3 cellular contexts compared by ENCODE assay signal in the genomic region with DNA sequence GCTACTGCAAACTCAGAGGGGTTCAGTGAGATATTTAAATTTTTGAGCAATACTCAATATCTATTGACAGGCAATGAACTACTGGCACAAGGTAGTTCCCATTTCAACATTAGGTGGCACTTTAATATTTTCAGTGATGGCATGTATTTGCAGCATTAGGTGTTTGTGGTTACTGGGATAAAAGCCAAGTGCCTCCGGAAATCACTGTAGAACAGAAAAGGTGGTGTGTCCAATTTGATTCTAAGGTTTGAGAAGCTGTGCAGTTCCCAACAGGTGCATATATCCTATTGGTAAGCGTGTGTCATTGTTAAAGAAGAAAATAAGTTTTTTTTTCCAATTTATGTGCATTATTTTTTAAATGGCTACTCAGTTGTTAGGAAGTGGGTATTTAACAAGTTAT.
"Had no signal": no experiment of that assay in that cellular context is flagged by ENCODE, and none has a peak within 500 bp of the region (broad histone marks: within the 10 kb centered on the region; RNA-seq: fewer than 3 reads in every experiment).

No MANE protein-coding gene starts in this region.

- DNase-seq: GDM1, GF-D8 had no signal

- H3K4me3 ChIP-seq: GM12878 had no signal

- ATAC-seq: GM12878 had no signal
